29 cellular contexts compared by ENCODE assay signal in genomic region chrX:113009005-113009404, GRCh38.
DNase-seq lines count a peak whose midpoint lies in the region; ATAC-seq, FAIRE-seq and TF ChIP-seq lines count a peak whose summit lies in the region.
"Had no signal": no experiment of that assay in that cellular context is flagged by ENCODE, and none has a peak within 500 bp of the region (broad histone marks: within the 10 kb centered on the region; RNA-seq: fewer than 3 reads in every experiment).

No MANE protein-coding gene starts in this region.

- no peak overlapping the region for H4K91ac ChIP-seq in H9 (ENCODE audit: insufficient read length, low read depth, low read length)

- peak overlapping the region; percentile 25 for H2BK12ac ChIP-seq in H9 (ENCODE audit: insufficient read length, low read depth, low read length)

- no peak overlapping the region for H2BK120ac ChIP-seq in H9 (ENCODE audit: low read depth, low read length, poor library complexity, severe bottlenecking)

- CTCF ChIA-PET in GM12878 (lab: Yijun Ruan, JAX) = no interaction called here

- H3K14ac ChIP-seq in H9 (ENCODE audit: insufficient read depth, low read length) = no peak overlapping the region; the same call in 1 of the 2 replicates

- H3K4me3 Mint-ChIP-seq in H9 = no peak overlapping the region
- H3K4me3 Mint-ChIP-seq in nephron progenitor cell = no peak overlapping the region
- H3K4me3 Mint-ChIP-seq in glutamatergic neuron (ENCODE audit: unreplicated experiment) = no peak overlapping the region
- H3K4me3 Mint-ChIP-seq: CD14-positive monocyte; CD4-positive, alpha-beta memory T cell; CD4-positive, CD25-positive, alpha-beta regulatory T cell; CD8-positive, alpha-beta memory T cell had no signal

- no peaks in the 10 kb centered on the region for H3K4me1 Mint-ChIP-seq in H9
- no peaks in the 10 kb centered on the region for H3K4me1 Mint-ChIP-seq in nephron progenitor cell
- H3K4me1 Mint-ChIP-seq in glutamatergic neuron (ENCODE audit: low read depth, unreplicated experiment) = no peaks in the 10 kb centered on the region
- H3K4me1 Mint-ChIP-seq: CD14-positive monocyte; CD4-positive, alpha-beta memory T cell; CD4-positive, CD25-positive, alpha-beta regulatory T cell; CD8-positive, alpha-beta memory T cell had no signal

- H3K4ac ChIP-seq in H9 (ENCODE audit: low read depth, low read length) = no peak overlapping the region

- H3K27ac ChIP-seq in H9 (ENCODE audit: insufficient read length, low read depth, low read length) (no peak overlapping the region), GM12878 (ENCODE audit: control insufficient read depth, insufficient read depth) (no peak overlapping the region), aorta (ENCODE audit: low read depth in 1 of 2, low read length in 2 of 2) (no peak overlapping the region), dorsolateral prefrontal cortex (no peak overlapping the region)
- H3K27ac ChIP-seq: BLaER1 had no signal

- no peak overlapping the region for H2BK20ac ChIP-seq in H9 (ENCODE audit: low read depth, low read length, poor library complexity, severe bottlenecking)

- no peak for TF ChIP-seq CTCF in H9 (conservative IDR thresholded peaks at IDR 0.05)
- TF ChIP-seq CTCF in GM12878 (IDR thresholded peaks at IDR 0.05 in 2 of 3, conservative IDR thresholded peaks at IDR 0.05 in 1 of 3; ENCODE audit: control insufficient read depth in 2 of 3, extremely low read depth in 1 of 3, insufficient read depth in 1 of 3, low read depth in 3 of 3, low read length in 3 of 3) = no peak
- TF ChIP-seq CTCF in nephron progenitor cell (IDR thresholded peaks at IDR 0.05) = no peak
- TF ChIP-seq CTCF in dorsolateral prefrontal cortex (IDR thresholded peaks at IDR 0.05 in 54 of 56, conservative IDR thresholded peaks at IDR 0.05 in 2 of 56; ENCODE audit: low read depth in 1 of 56, partially characterized antibody in 56 of 56) = no peak
- TF ChIP-seq CTCF in glutamatergic neuron (IDR thresholded peaks at IDR 0.05; ENCODE audit: partially characterized antibody, unreplicated experiment) = no peak

- H3K27me3 Mint-ChIP-seq in H9 (ENCODE audit: low read depth) (peaks cover 2% of the 10 kb centered on the region), nephron progenitor cell (ENCODE audit: low read depth, poor library complexity) (no peaks in the 10 kb centered on the region), glutamatergic neuron (ENCODE audit: unreplicated experiment) (no peaks in the 10 kb centered on the region)
- H3K27me3 Mint-ChIP-seq: CD4-positive, alpha-beta memory T cell; CD4-positive, CD25-positive, alpha-beta regulatory T cell had no signal

- H3K79me2 ChIP-seq in H9 (ENCODE audit: insufficient read depth, low read length) (no peaks in the 10 kb centered on the region), GM12878 (ENCODE audit: control insufficient read depth, insufficient read depth, low read length) (no peaks in the 10 kb centered on the region)

- POLR2A ChIA-PET in GM12878 (lab: Charles Lee) = no interaction called here

- H4K8ac ChIP-seq in H9 (replicated peaks; ENCODE audit: insufficient read length, low read depth, low read length) = no peak overlapping the region

- H3K23me2 ChIP-seq in H9 (ENCODE audit: insufficient read length, low read depth, low read length, poor library complexity, severe bottlenecking) = peaks cover 3% of the 10 kb centered on the region

- TF ChIP-seq EP300 in GM12878 (IDR thresholded peaks at IDR 0.05; ENCODE audit: borderline replicate concordance in 1 of 2, control insufficient read depth in 1 of 2, low read depth in 2 of 2, low read length in 2 of 2) = no peak

- no peaks in the 10 kb centered on the region for H3K9me3 ChIP-seq in H9 (ENCODE audit: control insufficient read depth, low read depth, low read length)
- no peaks in the 10 kb centered on the region; the same call in 2 of the 3 replicates for H3K9me3 ChIP-seq in GM12878 (replicated peaks; ENCODE audit: control insufficient read depth, insufficient read depth, low read length)
- no peaks in the 10 kb centered on the region for H3K9me3 ChIP-seq in aorta (ENCODE audit: control insufficient read depth, low read length)
- H3K9me3 ChIP-seq: BE2C, BLaER1 had no signal

- WGBS in H9 (ENCODE audit: extremely low coverage, insufficient read length, low lambda C conversion rate) = no CpG with 5 or more reads among the region's 2 CpGs
- 0% methylated on average over 2 of the region's 2 CpGs for WGBS in GM12878 (ENCODE audit: insufficient coverage, insufficient replicate concordance, low lambda C conversion rate, missing lambda C conversion rate)
- 76 to 90% methylated on average over 2 of the region's 2 CpGs for WGBS in aorta, 2 donors

- H3K9ac ChIP-seq in H9 (ENCODE audit: extremely low read depth, insufficient read length, low read length) (no peak overlapping the region), GM12878 (ENCODE audit: control insufficient read depth, insufficient read depth, low read length) (no peak overlapping the region)
- H3K9ac ChIP-seq: BLaER1 had no signal

- intact Hi-C loops in GM12878 (cut with micrococcal nuclease; ENCODE audit: unreplicated experiment) (loop anchor here (10.0 kb wide), 1 partner anchor 234 kb away; no protein-coding TSS in a partner anchor), aorta (cut with DNase I) (no loop called here), dorsolateral prefrontal cortex (cut with DNase I) (no loop called here)

- no peak for TF ChIP-seq POLR2A in GM12878 (IDR thresholded peaks at IDR 0.05; ENCODE audit: low read depth, low read length)

- no peak overlapping the region for H3K56ac ChIP-seq in H9 (ENCODE audit: insufficient read length, low read depth, low read length)

- no TSS peak for BruUV-seq in GM12878 (replicated peaks; lab: Mats Ljungman, UMichigan)

- RAD21 ChIA-PET in GM12878 (lab: Charles Lee; ENCODE audit: unreplicated experiment) = no interaction called here

- no peaks in the 10 kb centered on the region for H3K27me3 ChIP-seq in H9 (ENCODE audit: insufficient read depth, low read length)
- no peaks in the 10 kb centered on the region for H3K27me3 ChIP-seq in GM12878 (replicated peaks in 1 of 2; ENCODE audit: control insufficient read depth in 2 of 2, insufficient read depth in 2 of 2, low read length in 1 of 2)
- no peaks in the 10 kb centered on the region for H3K27me3 ChIP-seq in aorta (ENCODE audit: control insufficient read depth in 1 of 2, insufficient read depth in 2 of 2, low read length in 1 of 2)
- peaks cover 0 to 86% (median 25%) of the 10 kb centered on the region in 45 donors for H3K27me3 ChIP-seq in dorsolateral prefrontal cortex
- H3K27me3 ChIP-seq: BE2C had no signal

- no peaks in the 10 kb centered on the region; a peak in 1 of 7 replicates for H3K36me3 Mint-ChIP-seq in H9 (ENCODE audit: insufficient read depth in 1 of 3, low read depth in 3 of 3)
- no peaks in the 10 kb centered on the region for H3K36me3 Mint-ChIP-seq in nephron progenitor cell (ENCODE audit: low read depth)
- H3K36me3 Mint-ChIP-seq in glutamatergic neuron (ENCODE audit: unreplicated experiment) = no peaks in the 10 kb centered on the region
- H3K36me3 Mint-ChIP-seq: CD14-positive monocyte; CD4-positive, alpha-beta memory T cell; CD4-positive, CD25-positive, alpha-beta regulatory T cell; CD8-positive, alpha-beta memory T cell had no signal

- FAIRE-seq in GM12878 (lab: Jason Lieb, UNC) = no peak
- FAIRE-seq: A204.1, G401.6, GM12892, GM18507 had no signal

- TF ChIP-seq RAD21 in GM12878 (IDR thresholded peaks at IDR 0.05; ENCODE audit: insufficient read depth, low read depth, low read length) = no peak

- no peak overlapping the region for H2BK5ac ChIP-seq in H9 (ENCODE audit: insufficient read length, low read length)

- H3K4me2 ChIP-seq in H9 (ENCODE audit: insufficient read depth, insufficient read length, low read length) (no peak overlapping the region), GM12878 (ENCODE audit: control insufficient read depth, insufficient read depth) (no peak overlapping the region)
- H3K4me2 ChIP-seq: BLaER1 had no signal

- H3K79me1 ChIP-seq in H9 (ENCODE audit: insufficient read depth, low read depth, low read length, poor library complexity, severe bottlenecking) = no peaks in the 10 kb centered on the region

- no peak overlapping the region for H3K4me3 ChIP-seq in GM12878
- H3K4me3 ChIP-seq in aorta (ENCODE audit: low read length in 2 of 2) = no peak overlapping the region
- no peak overlapping the region for H3K4me3 ChIP-seq in dorsolateral prefrontal cortex
- H3K4me3 ChIP-seq: BLaER1 had no signal

- 0 out of 2 replicates have a peak overlapping the region, but pooled peaks have one; percentile 84 for H2BK15ac ChIP-seq in H9 (ENCODE audit: low read depth, low read length)

- H2AK5ac ChIP-seq in H9 (ENCODE audit: insufficient read length, low read length) = peak overlapping the region; percentile 47

- no peak overlapping the region for H3K23ac ChIP-seq in H9 (ENCODE audit: insufficient read length, low read depth, low read length)

- H4K20me1 ChIP-seq in H9 (ENCODE audit: control insufficient read depth, insufficient read depth, insufficient read length) (no peaks in the 10 kb centered on the region), GM12878 (ENCODE audit: control insufficient read depth, insufficient read depth) (no peaks in the 10 kb centered on the region)
- H4K20me1 ChIP-seq: BLaER1 had no signal

- H3K27ac Mint-ChIP-seq in H9 (no peak overlapping the region; a peak in 1 of 7 replicates), nephron progenitor cell (peak overlapping the region; percentile 93), glutamatergic neuron (ENCODE audit: unreplicated experiment) (no peak overlapping the region)
- H3K27ac Mint-ChIP-seq: CD14-positive monocyte; CD4-positive, alpha-beta memory T cell; CD4-positive, CD25-positive, alpha-beta regulatory T cell; CD8-positive, alpha-beta memory T cell had no signal

- H3K9me3 Mint-ChIP-seq in H9 = no peaks in the 10 kb centered on the region; a peak in 1 of 5 replicates
- H3K9me3 Mint-ChIP-seq in nephron progenitor cell = no peaks in the 10 kb centered on the region
- H3K9me3 Mint-ChIP-seq in glutamatergic neuron (ENCODE audit: unreplicated experiment) = no peaks in the 10 kb centered on the region
- H3K9me3 Mint-ChIP-seq: CD8-positive, alpha-beta memory T cell had no signal

- H3K4me1 ChIP-seq in H9 (ENCODE audit: insufficient read depth, low read length) (no peaks in the 10 kb centered on the region), GM12878 (ENCODE audit: control insufficient read depth, insufficient read depth, low read length) (no peaks in the 10 kb centered on the region), aorta (ENCODE audit: control insufficient read depth in 1 of 2, insufficient read depth in 2 of 2, low read length in 2 of 2) (no peaks in the 10 kb centered on the region)
- H3K4me1 ChIP-seq: BE2C, BLaER1 had no signal

- DNase-seq in H9 = no peak
- no peak for DNase-seq in GM12878 (ENCODE audit: low read depth, low spot score)
- DNase-seq in nephron progenitor cell = no peak
- no peak for DNase-seq in aorta
- DNase-seq in dorsolateral prefrontal cortex = no peak
- no peak for DNase-seq in NK-92 treated with Interleukin-12 subunit alpha and Interleukin-12 subunit beta, amount 100 ng/mL, for 24 hours (lab: John Stamatoyannopoulos, UW)
- DNase-seq in glutamatergic neuron = no peak
- DNase-seq: 8988T; ACHN; BE2C; C1 segment of cervical spinal cord; CD4-positive, alpha-beta memory T cell; CD4-positive, CD25-positive, alpha-beta regulatory T cell; CD8-positive, alpha-beta memory T cell; COR-L47; DMS 273 treated with DMSO at 0.1 percent for 48 hours; DMS153; DMS53; DMS79; DND-41; EL; GF-D8 had no signal

- peak overlapping the region; percentile 21 for H3K18ac ChIP-seq in H9 (ENCODE audit: insufficient read length, low read depth, low read length)

- no peak overlapping the region for H3T11ph ChIP-seq in H9 (ENCODE audit: low read length)

- no peak overlapping the region for H2AFZ ChIP-seq in H9 (ENCODE audit: low read length)
- no peak overlapping the region for H2AFZ ChIP-seq in GM12878 (ENCODE audit: control insufficient read depth, low read depth, low read length)

- H3K36me3 ChIP-seq in GM12878 (ENCODE audit: control insufficient read depth in 2 of 2, insufficient read depth in 2 of 2, low read length in 1 of 2) (no peaks in the 10 kb centered on the region), aorta (ENCODE audit: control insufficient read depth in 1 of 2, insufficient read depth in 2 of 2, low read length in 1 of 2) (no peaks in the 10 kb centered on the region)
- H3K36me3 ChIP-seq: BE2C, BLaER1 had no signal

- in situ Hi-C loops in GM12878 (cut with MboI) = no loop called here

- ATAC-seq in GM12878 (no peak), aorta (ENCODE audit: low FRiP score) (peak; percentile 36), GM19395 (IDR thresholded peaks at IDR 0.05; ENCODE audit: unreplicated experiment) (no peak)

- SMC1A ChIA-PET in GM12878 (lab: Charles Lee; ENCODE audit: uncharacterized antibody, unreplicated experiment) = no interaction called here

- no peak overlapping the region for H4K5ac ChIP-seq in H9 (ENCODE audit: insufficient read length, low read depth, low read length)
